In the genomic region with DNA sequence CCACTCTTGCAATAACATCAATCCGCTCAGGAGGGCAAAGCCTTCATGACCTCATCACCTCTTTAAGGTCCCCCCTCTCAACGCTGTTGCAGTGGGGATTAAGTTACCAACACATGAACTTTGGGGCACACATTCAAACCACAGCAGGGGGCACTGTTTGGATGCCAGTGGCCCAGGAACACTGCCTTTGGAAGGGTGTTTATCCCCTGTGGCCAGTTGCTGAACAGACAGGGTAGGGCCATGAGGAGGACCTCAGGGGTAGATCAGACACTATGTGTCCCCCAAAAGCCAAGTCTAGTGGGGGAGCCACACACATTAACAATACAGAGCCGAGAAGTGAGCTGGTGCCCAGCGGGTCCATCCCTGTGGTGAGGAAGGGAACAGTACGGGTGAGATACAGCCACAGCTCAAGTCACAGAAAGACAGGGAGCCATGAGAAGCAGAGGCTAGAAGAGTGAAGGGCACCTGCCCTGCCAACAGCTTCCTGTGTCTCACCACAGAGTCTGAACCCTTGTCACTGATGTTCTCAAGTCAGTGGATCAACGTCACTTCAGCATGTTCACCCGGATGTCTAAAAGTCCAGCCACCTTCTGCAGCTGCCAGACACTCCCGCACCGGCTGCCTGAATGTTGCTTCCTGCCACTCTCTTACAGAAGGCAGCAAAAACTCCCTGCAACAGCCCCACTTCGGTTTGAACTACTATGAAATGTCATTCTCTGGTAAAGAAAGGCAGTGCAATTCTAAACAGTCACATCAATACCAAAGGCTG, we compare ENCODE assay signal across 8 cellular contexts. TPM values are rescaled to one million over a fixed set of nuclear protein-coding genes. Genes with fewer than 3 reads are reported as not detected.
DNase-seq lines count a peak whose midpoint lies in the region; ATAC-seq and TF ChIP-seq lines count a peak whose summit lies in the region.

No MANE protein-coding gene starts in this region.

- peaks cover 9% of the 10 kb centered on the region for H3K4me1 Mint-ChIP-seq in glutamatergic neuron (ENCODE audit: low read depth, unreplicated experiment)

- peaks cover 4% of the 10 kb centered on the region for H3K9me3 Mint-ChIP-seq in glutamatergic neuron (ENCODE audit: unreplicated experiment)

- H3K27me3 Mint-ChIP-seq in glutamatergic neuron (ENCODE audit: unreplicated experiment) = peaks cover 2% of the 10 kb centered on the region

- H3K27ac Mint-ChIP-seq in glutamatergic neuron (ENCODE audit: unreplicated experiment) = no peak overlapping the region

- no peak for TF ChIP-seq CTCF in glutamatergic neuron (IDR thresholded peaks at IDR 0.05; ENCODE audit: partially characterized antibody, unreplicated experiment)

- H3K36me3 Mint-ChIP-seq in glutamatergic neuron (ENCODE audit: unreplicated experiment) = no peaks in the 10 kb centered on the region

- H3K4me3 Mint-ChIP-seq in glutamatergic neuron (ENCODE audit: unreplicated experiment) = no peak overlapping the region

- peak; percentile 19 to 43 for DNase-seq in activated CD4-positive, alpha-beta T cell treated with anti-CD3 and anti-CD28 coated beads, Interleukin-2, amount 50 U/mL, for 24 hours (ENCODE audit: low read depth in 1 of 2, low spot score in 1 of 2)
- DNase-seq in glutamatergic neuron (peak; percentile 7), NCI-H2227 (lab: John Stamatoyannopoulos, UW; ENCODE audit: unreplicated experiment) (no peak)
- DNase-seq in stimulated activated naive CD4-positive, alpha-beta T cell treated with Interleukin-2 at 50 U/mL for 16 hours (lab: John Stamatoyannopoulos, UW) = peak; percentile 48

- ATAC-seq in GM18907 (IDR thresholded peaks at IDR 0.05; ENCODE audit: unreplicated experiment) (peak; percentile 88), HG03378 (IDR thresholded peaks at IDR 0.05; ENCODE audit: unreplicated experiment) (peak; percentile 69), HG03469 (IDR thresholded peaks at IDR 0.05; ENCODE audit: unreplicated experiment) (no peak), HG03439 (IDR thresholded peaks at IDR 0.05; ENCODE audit: unreplicated experiment) (no peak)

RNA-seq across cellular contexts. Expression of a gene that starts 19.9 kb away (rescaled TPM):
- total RNA-seq in glutamatergic neuron (ENCODE audit: unreplicated experiment) = 143 TPM

RNA-seq across cellular contexts. Expression of a gene that starts 39.8 kb away (rescaled TPM):
- 15.6 TPM for total RNA-seq in glutamatergic neuron (ENCODE audit: unreplicated experiment)

RNA-seq across cellular contexts. Expression of a gene that starts 39.8 kb away (rescaled TPM):
- total RNA-seq in glutamatergic neuron (ENCODE audit: unreplicated experiment) = 6.8 TPM

Comparison
In these comparisons a context has a peak if more than half of its experiments do, and no peak if none do; other contexts are left out.
1. ATAC-seq: peak in GM18907 (single experiment) and HG03378 (single experiment); none in HG03469 (single experiment) and HG03439 (single experiment).